ENCODE assay signal across 1 cellular context in genomic region chr1:52635321-52636089, GRCh38.
TF ChIP-seq lines count a peak whose summit lies in the region.

No MANE protein-coding gene starts in this region.

TF ChIP-seq in HepG2, 621 proteins besides CTCF, POLR2A, EP300 and RAD21:
- TF ChIP-seq PAX8 (CRISPR knock-in tag; IDR thresholded peaks at IDR 0.05; ENCODE audit: borderline replicate concordance) (no peak), ZNF362 (CRISPR knock-in tag; IDR thresholded peaks at IDR 0.05; ENCODE audit: borderline replicate concordance) (no peak), MBD4 (IDR thresholded peaks at IDR 0.05; ENCODE audit: borderline replicate concordance, low read length) (no peak)
